ENCODE assay signal across 8 cellular contexts in genomic region chr6:25992413-25993037, GRCh38. TPM values are rescaled to one million over a fixed set of nuclear protein-coding genes. Genes with fewer than 3 reads are reported as not detected.
DNase-seq lines count a peak whose midpoint lies in the region.

No MANE protein-coding gene starts in this region.

- no CpG with 5 or more reads among the region's 44 CpGs for WGBS in neuronal stem cell (ENCODE audit: extremely low coverage in 2 of 2, insufficient read length in 2 of 2, insufficient replicate concordance in 1 of 2), 2 donors

- no peaks in the 10 kb centered on the region for H3K79me1 ChIP-seq in neuronal stem cell (ENCODE audit: low read depth, low read length)

- H3K4ac ChIP-seq in neuronal stem cell (ENCODE audit: low read length): no peak overlapping the region

- peak overlapping the region; percentile 92 for H3K18ac ChIP-seq in neuronal stem cell (ENCODE audit: low read length)

- H3K14ac ChIP-seq in neuronal stem cell (ENCODE audit: low read length): no peak overlapping the region

- H2BK120ac ChIP-seq in neuronal stem cell (ENCODE audit: low read depth, low read length): no peak overlapping the region

- H3K9ac ChIP-seq in neuronal stem cell (ENCODE audit: low read depth, low read length, poor library complexity) (no peak overlapping the region), subcutaneous abdominal adipose tissue (ENCODE audit: low read length in 5 of 5) (peak overlapping the region; percentile 50 to 89 (median 86))

- peak; percentile 69 for DNase-seq in GF-D8 (lab: John Stamatoyannopoulos, UW)
- peak; percentile 93 for DNase-seq in H7
- DNase-seq in LoVo (ENCODE audit: low spot score): peak; percentile 89
- peak; percentile 75 for DNase-seq in SHP77 treated with DMSO at 0.1 percent for 48 hours (lab: John Stamatoyannopoulos, UW)
- peak; percentile 91 for DNase-seq in activated gamma-delta T cell treated with anti-CD3 and anti-CD28 coated beads, Interleukin-2, amount 50 U/mL, for 16 hours (ENCODE audit: low read depth)
- peak; percentile 91 for DNase-seq in foreskin melanocyte
- peak; percentile 90 for DNase-seq in neuronal stem cell (ENCODE audit: low spot score)

- peak overlapping the region; percentile 73 for H3K4me2 ChIP-seq in neuronal stem cell (ENCODE audit: insufficient read depth, low read length, poor library complexity, severe bottlenecking)

- no peak overlapping the region for H2BK12ac ChIP-seq in neuronal stem cell (ENCODE audit: low read length)

- H3K4me3 ChIP-seq in H7 (ENCODE audit: insufficient read depth, low read depth, low read length) (peak overlapping the region; percentile 55), neuronal stem cell (ENCODE audit: low read length in 2 of 2) (peak overlapping the region; percentile 48 to 78), subcutaneous abdominal adipose tissue (ENCODE audit: low read depth in 1 of 5, low read length in 5 of 5) (peak overlapping the region; percentile 80 to 89 (median 83))

- peak overlapping the region; percentile 89 for H3K23ac ChIP-seq in neuronal stem cell (ENCODE audit: low read depth, low read length, poor library complexity)

- no peak overlapping the region for H2BK5ac ChIP-seq in neuronal stem cell (ENCODE audit: low read length)

- H3K27me3 ChIP-seq in H7 (ENCODE audit: control insufficient read depth, insufficient read depth, low read length) (no peaks in the 10 kb centered on the region), neuronal stem cell (ENCODE audit: control insufficient read depth in 3 of 3, insufficient read depth in 3 of 3, low read depth in 1 of 3, low read length in 3 of 3) (no peaks in the 10 kb centered on the region), subcutaneous abdominal adipose tissue (ENCODE audit: control insufficient read depth in 5 of 5, insufficient read depth in 4 of 5, low read length in 5 of 5) (no peaks in the 10 kb centered on the region)

- H3K9me3 ChIP-seq in neuronal stem cell (replicated peaks in 1 of 2; ENCODE audit: control insufficient read depth in 2 of 2, insufficient read depth in 1 of 2, low read depth in 1 of 2, low read length in 2 of 2): no peaks in the 10 kb centered on the region
- no peaks in the 10 kb centered on the region for H3K9me3 ChIP-seq in subcutaneous abdominal adipose tissue (ENCODE audit: control insufficient read depth in 5 of 5, low read length in 5 of 5)

- H3K4me1 ChIP-seq in neuronal stem cell (ENCODE audit: control insufficient read depth in 2 of 2, insufficient read depth in 1 of 2, low read depth in 1 of 2, low read length in 2 of 2): peaks cover 0 to 1% of the 10 kb centered on the region in 2 donors
- H3K4me1 ChIP-seq in subcutaneous abdominal adipose tissue (ENCODE audit: control insufficient read depth in 5 of 5, insufficient read depth in 5 of 5, low read length in 5 of 5): peaks cover 0 to 19% (median 9%) of the 10 kb centered on the region in 5 donors

- no peak overlapping the region for H4K8ac ChIP-seq in neuronal stem cell (ENCODE audit: low read depth, low read length)

- H3K27ac ChIP-seq in neuronal stem cell (replicated peaks; ENCODE audit: low read length) (peak overlapping the region; percentile 10), subcutaneous abdominal adipose tissue (ENCODE audit: low read depth, low read length) (peak overlapping the region; percentile 89)

- no peak overlapping the region for H2AK5ac ChIP-seq in neuronal stem cell (ENCODE audit: low read depth, low read length)

- no peak overlapping the region for H4K91ac ChIP-seq in neuronal stem cell (ENCODE audit: low read depth, low read length, poor library complexity)

- peak overlapping the region; percentile 86 for H2AFZ ChIP-seq in neuronal stem cell (ENCODE audit: low read length)

- H3K36me3 ChIP-seq in H7 (replicated peaks; ENCODE audit: control insufficient read depth, insufficient read depth, low read length) (no peaks in the 10 kb centered on the region), neuronal stem cell (replicated peaks in 1 of 2; ENCODE audit: control insufficient read depth in 2 of 2, insufficient read depth in 2 of 2, low read length in 2 of 2) (no peaks in the 10 kb centered on the region), subcutaneous abdominal adipose tissue (ENCODE audit: control insufficient read depth in 5 of 5, insufficient read depth in 5 of 5, low read length in 5 of 5) (peaks cover under 1 to 8% (median 6%) of the 10 kb centered on the region in 5 donors)

- H2BK15ac ChIP-seq in neuronal stem cell (ENCODE audit: low read length): no peak overlapping the region

RNA-seq across cellular contexts. Expression of gene TRIM38, which starts 29.9 kb away (rescaled TPM):
- total RNA-seq in H7 (2014; rRNA removed; shearing (Covaris generic)): 1.0 and 2.3 TPM in 2 replicates
- 0.10 TPM for polyA plus RNA-seq in neuronal stem cell (2013, experiment 1 of 2)
- 0.10 TPM for polyA plus RNA-seq in neuronal stem cell (2013, experiment 2 of 2)

Comparison
In these comparisons a context has a peak if more than half of its experiments do, and no peak if none do; other contexts are left out.
1. Peak in every context shown above with its lines: DNase-seq, H3K4me3 ChIP-seq and H3K27ac ChIP-seq.